Comparison of ENCODE assay signal across 21 cellular contexts in genomic region chr7:19290066-19290465, GRCh38.
"Had no signal": no experiment of that assay in that cellular context is flagged by ENCODE, and none has a peak within 500 bp of the region (broad histone marks: within the 10 kb centered on the region; RNA-seq: fewer than 3 reads in every experiment).

No MANE protein-coding gene starts in this region.

- H3K36me3 ChIP-seq: MG63, SJSA1 had no signal

- DNase-seq: KBM-7, MG63, NCI-H1092, NCI-H1436, NCI-H187, NCI-H2029, NCI-H2081 treated with DMSO at 0.1 percent for 48 hours, NCI-H2227 treated with DMSO at 0.1 percent for 48 hours, NCI-H446, NCI-H510A, NCI-H524 treated with DMSO at 0.1 percent for 48 hours, NCI-H69, NCI-H774, PC-3, Right ventricle myocardium superior, SIG-M5, SK-N-SH, SW 1271, T-cell had no signal

- H3K4me1 ChIP-seq: SJSA1 had no signal

- H3K27ac ChIP-seq: SJSA1 had no signal

- H3K9me3 ChIP-seq: MG63, SJSA1, SK-N-SH had no signal

- H3K27me3 ChIP-seq: MG63, SJSA1 had no signal

- ATAC-seq: Panc1, T-cell had no signal

- H3K4me3 ChIP-seq: MG63, SJSA1 had no signal
